Comparison of ENCODE assay signal across 8 cellular contexts in the genomic region with DNA sequence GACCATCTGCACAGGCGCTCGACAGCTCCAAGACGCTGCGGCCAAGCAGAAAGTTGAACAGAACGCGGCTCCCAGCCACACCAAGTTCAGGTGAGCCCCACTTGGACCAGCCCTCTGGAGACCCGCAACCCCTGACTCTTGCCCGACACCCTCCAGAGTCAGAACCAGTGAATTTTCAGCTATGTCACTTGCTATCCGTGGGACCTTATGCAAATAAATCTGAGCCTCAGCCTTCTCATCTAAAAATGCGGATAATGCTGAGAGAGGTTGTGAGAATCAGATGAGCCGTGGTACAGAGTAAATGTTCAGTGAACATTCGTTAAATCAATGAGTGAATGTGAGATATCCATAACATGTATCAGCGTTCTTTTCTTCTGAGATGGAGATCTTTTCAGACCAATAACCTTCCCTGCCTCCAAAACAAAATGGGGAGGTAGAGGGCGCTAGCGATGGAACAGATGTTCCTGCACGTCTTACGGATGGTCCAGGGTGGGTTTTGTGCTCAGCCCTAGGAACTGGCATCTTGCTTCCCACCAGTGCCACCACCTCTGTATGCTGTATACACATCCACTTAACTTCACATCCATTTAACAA. TPM values are rescaled to one million over a fixed set of nuclear protein-coding genes. Genes with fewer than 3 reads are reported as not detected.
DNase-seq lines count a peak whose midpoint lies in the region; ATAC-seq, FAIRE-seq and TF ChIP-seq lines count a peak whose summit lies in the region.

No MANE protein-coding gene starts in this region.

- H2AFZ ChIP-seq in HCT116 (ENCODE audit: low read depth, low read length, poor library complexity, severe bottlenecking) = peak overlapping the region; percentile 57

- DNase-seq in COLO668 (lab: John Stamatoyannopoulos, UW; ENCODE audit: unreplicated experiment) (peak; percentile 6), HCT116 (ENCODE audit: low read depth, low spot score) (no peak), osteocyte (ENCODE audit: extremely low spot score, unreplicated experiment) (peak; percentile 44), HTR-8/SVneo (ENCODE audit: insufficient read length, low spot score) (no peak), NCI-H345 (lab: John Stamatoyannopoulos, UW) (no peak), OCI-M2 (lab: John Stamatoyannopoulos, UW; ENCODE audit: unreplicated experiment) (no peak)

- peak overlapping the region; percentile 99 for H3K27ac Mint-ChIP-seq in osteocyte (ENCODE audit: unreplicated experiment)

- H3K9me3 ChIP-seq in HCT116 (ENCODE audit: control insufficient read depth in 1 of 2, insufficient read depth in 1 of 2, low read depth in 1 of 2, low read length in 2 of 2) (no peaks in the 10 kb centered on the region), esophagus (ENCODE audit: control insufficient read depth in 2 of 2, insufficient read depth in 1 of 2, low read depth in 1 of 2, low read length in 1 of 2) (no peaks in the 10 kb centered on the region)

- H3K9ac ChIP-seq in HCT116 (ENCODE audit: low read length) = peak overlapping the region; percentile 94

- no peaks in the 10 kb centered on the region for H3K27me3 ChIP-seq in HCT116 (ENCODE audit: insufficient read depth, low read length)
- no peaks in the 10 kb centered on the region for H3K27me3 ChIP-seq in esophagus (ENCODE audit: control insufficient read depth in 1 of 2, insufficient read depth in 2 of 2, low read length in 2 of 2)

- H3K4me1 ChIP-seq in HCT116 (ENCODE audit: control insufficient read depth in 1 of 2, insufficient read depth in 2 of 2, low read length in 2 of 2) = peaks cover 13 to 17% of the 10 kb centered on the region in 2 experiments
- H3K4me1 ChIP-seq in esophagus (ENCODE audit: control insufficient read depth in 2 of 2, insufficient read depth in 2 of 2, low read length in 1 of 2) = no peaks in the 10 kb centered on the region

- no peak for TF ChIP-seq POLR2A in HCT116 (IDR thresholded peaks at IDR 0.05; ENCODE audit: borderline replicate concordance, extremely low read depth, insufficient read depth, insufficient read length)

- peaks cover 25% of the 10 kb centered on the region for H3K4me1 Mint-ChIP-seq in osteocyte (ENCODE audit: unreplicated experiment)

- 3 to 4% methylated on average over 17 of the region's 17 CpGs for WGBS in esophagus, 2 donors

- peaks cover 9% of the 10 kb centered on the region for H3K36me3 Mint-ChIP-seq in osteocyte (ENCODE audit: unreplicated experiment)

- ATAC-seq in HCT116 (0 out of 2 replicates have a peak, but pooled peaks have one; percentile 33), SK-N-SH treated with all-trans-retinoic acid at 6 μM for 48 hours (peak; percentile 14; the same call in 2 of the 3 replicates)

- no peaks in the 10 kb centered on the region for H3K9me2 ChIP-seq in HCT116 (ENCODE audit: insufficient read depth)

- H3K4me3 Mint-ChIP-seq in osteocyte (ENCODE audit: unreplicated experiment) = peak overlapping the region; percentile 92

- no peaks in the 10 kb centered on the region for H4K20me1 ChIP-seq in HCT116 (ENCODE audit: insufficient read depth)

- TSS peak; percentile 57 for BruUV-seq in HCT116 (replicated peaks; lab: Mats Ljungman, UMichigan)

- RAD21 ChIA-PET in HCT116 (lab: Charles Lee; ENCODE audit: low non-redundant PET in 1 of 2, low total read pairs in 2 of 2, uncharacterized antibody in 2 of 2, unreplicated experiment in 2 of 2) = no interaction called here

- H3K36me3 ChIP-seq in HCT116 (ENCODE audit: control insufficient read depth in 1 of 2, insufficient read depth in 2 of 2, low read length in 2 of 2) (peaks cover 16 to 19% of the 10 kb centered on the region in 2 experiments; a peak in 3 of 4 replicates), esophagus (ENCODE audit: control insufficient read depth in 2 of 2, insufficient read depth in 2 of 2, low read length in 1 of 2) (peaks cover 5 to 14% of the 10 kb centered on the region in 2 donors)

- no peaks in the 10 kb centered on the region for H3K9me3 Mint-ChIP-seq in osteocyte (ENCODE audit: unreplicated experiment)

- CTCF ChIA-PET in HCT116 (lab: Charles Lee) = interaction anchor here (0.6 to 3.3 kb wide), 5 partner anchors 13 to 194 kb away, joined by 3 to 17 read pairs (median 5); no protein-coding TSS in a partner anchor

- POLR2A ChIA-PET in HCT116 (lab: Charles Lee) = interaction anchor here (1.0 to 1.2 kb wide), 3 partner anchors 13 to 171 kb away, joined by 3 to 6 read pairs (median 4); partner anchors contain the start of genes AEN and ISG20

- H3K4me3 ChIP-seq in HCT116 (replicated peaks in 1 of 2; ENCODE audit: low read depth in 1 of 2, low read length in 2 of 2) (peak overlapping the region; percentile 91 to 92), esophagus (ENCODE audit: low read depth in 1 of 2, low read length in 2 of 2) (peak overlapping the region; percentile 95 to 97)

- H3K27ac ChIP-seq in HCT116 (ENCODE audit: low read depth, low read length) (peak overlapping the region; percentile 77), esophagus (ENCODE audit: low read depth in 2 of 2, low read length in 1 of 2) (peak overlapping the region; percentile 74 to 89)

- no peaks in the 10 kb centered on the region for H3K27me3 Mint-ChIP-seq in osteocyte (ENCODE audit: unreplicated experiment)

- FAIRE-seq in HTR-8/SVneo (lab: Jason Lieb, UNC) = no peak

- intact Hi-C loops in HCT116 (cut with micrococcal nuclease) = loop anchor here (1.0 kb wide), 1 partner anchor 78 kb away; the partner anchor contains the start of gene DET1

- peak; percentile 13; the same call in 1 of the 2 replicates for TF ChIP-seq RAD21 in HCT116 (IDR thresholded peaks at IDR 0.05; ENCODE audit: low read depth)

- TF ChIP-seq CTCF in HCT116 (IDR thresholded peaks at IDR 0.05 in 2 of 3, conservative IDR thresholded peaks at IDR 0.05 in 1 of 3; ENCODE audit: borderline replicate concordance in 1 of 3, insufficient read depth in 1 of 3, low read depth in 2 of 3, low read length in 2 of 3) (peak; percentile 9 to 53 (median 28); a peak in 4 of 6 replicates), osteocyte (IDR thresholded peaks at IDR 0.05) (peak; percentile 27)

- peaks cover 60% of the 10 kb centered on the region for H3K79me2 ChIP-seq in HCT116 (ENCODE audit: insufficient read depth, low read length)

- H3K4me2 ChIP-seq in HCT116 (ENCODE audit: low read length) = peak overlapping the region; percentile 96

TF ChIP-seq in HCT116, 20 proteins besides CTCF, POLR2A, EP300 and RAD21 (continues in another document):
- TF ChIP-seq, protein P1, sequence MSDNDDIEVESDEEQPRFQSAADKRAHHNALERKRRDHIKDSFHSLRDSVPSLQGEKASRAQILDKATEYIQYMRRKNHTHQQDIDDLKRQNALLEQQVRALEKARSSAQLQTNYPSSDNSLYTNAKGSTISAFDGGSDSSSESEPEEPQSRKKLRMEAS (IDR thresholded peaks at IDR 0.05) = no peak
- no peak for TF ChIP-seq JUND (IDR thresholded peaks at IDR 0.05)
- TF ChIP-seq EZH2 (IDR thresholded peaks at IDR 0.05) = no peak
- TF ChIP-seq ZBTB33 (IDR thresholded peaks at IDR 0.05; ENCODE audit: extremely low read depth, insufficient replicate concordance, low read length) = no peak
- no peak for TF ChIP-seq CBX3 (IDR thresholded peaks at IDR 0.05; ENCODE audit: low read depth)
- TF ChIP-seq SP1 (IDR thresholded peaks at IDR 0.05; ENCODE audit: low read depth) = no peak
- no peak for TF ChIP-seq SIN3A (IDR thresholded peaks at IDR 0.05; ENCODE audit: low read depth)

TF ChIP-seq in SK-N-SH treated with all-trans-retinoic acid at 6 μM for 48 hours, 23 proteins besides CTCF, POLR2A, EP300 and RAD21:
- TF ChIP-seq RARB (CRISPR knock-in tag; IDR thresholded peaks at IDR 0.05) = no peak
- TF ChIP-seq GLIS3 (CRISPR knock-in tag; IDR thresholded peaks at IDR 0.05) = no peak
- no peak for TF ChIP-seq ZFP3 (CRISPR knock-in tag; IDR thresholded peaks at IDR 0.05)
- TF ChIP-seq ISL1 (CRISPR knock-in tag; IDR thresholded peaks at IDR 0.05) = no peak
- TF ChIP-seq, protein P2, sequence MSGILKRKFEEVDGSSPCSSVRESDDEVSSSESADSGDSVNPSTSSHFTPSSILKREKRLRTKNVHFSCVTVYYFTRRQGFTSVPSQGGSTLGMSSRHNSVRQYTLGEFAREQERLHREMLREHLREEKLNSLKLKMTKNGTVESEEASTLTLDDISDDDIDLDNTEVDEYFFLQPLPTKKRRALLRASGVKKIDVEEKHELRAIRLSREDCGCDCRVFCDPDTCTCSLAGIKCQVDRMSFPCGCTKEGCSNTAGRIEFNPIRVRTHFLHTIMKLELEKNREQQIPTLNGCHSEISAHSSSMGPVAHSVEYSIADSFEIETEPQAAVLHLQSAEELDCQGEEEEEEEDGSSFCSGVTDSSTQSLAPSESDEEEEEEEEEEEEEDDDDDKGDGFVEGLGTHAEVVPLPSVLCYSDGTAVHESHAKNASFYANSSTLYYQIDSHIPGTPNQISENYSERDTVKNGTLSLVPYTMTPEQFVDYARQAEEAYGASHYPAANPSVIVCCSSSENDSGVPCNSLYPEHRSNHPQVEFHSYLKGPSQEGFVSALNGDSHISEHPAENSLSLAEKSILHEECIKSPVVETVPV (CRISPR knock-in tag; IDR thresholded peaks at IDR 0.05) = no peak

RNA-seq across cellular contexts. Expression of gene MRPS11, which starts 0.5 kb away (rescaled TPM):
- total RNA-seq in HCT116 (2021; ENCODE audit: unreplicated experiment) = 47.4 TPM
- polyA plus RNA-seq in HCT116 (2012) = 42.6 and 43.2 TPM in 2 replicates
- 10 to 100 TPM; 23.7 to 42.3 TPM for polyA plus RNA-seq in esophagus
- total RNA-seq in osteocyte = 41.9 and 51.0 TPM in 2 replicates

RNA-seq across cellular contexts. Expression of gene MRPL46, which starts 0.8 kb away (rescaled TPM):
- total RNA-seq in HCT116 (2021; ENCODE audit: unreplicated experiment) = 30.5 TPM
- 19.2 and 28.9 TPM in 2 replicates for polyA plus RNA-seq in HCT116 (2012)
- 10 to 100 TPM; 18.2 to 42.8 TPM for polyA plus RNA-seq in esophagus
- total RNA-seq in osteocyte = 17.0 and 20.4 TPM in 2 replicates

Comparison
In these comparisons a context has a peak if more than half of its experiments do, and no peak if none do; other contexts are left out.
1. DNase-seq: peak in COLO668 (single experiment) and osteocyte (single experiment); none in HCT116 (single experiment), HTR-8/SVneo (single experiment), NCI-H345 (single experiment) and OCI-M2 (single experiment).